In genomic region chr1:162712317-162713029, GRCh38 we compare ENCODE assay signal across 16 cellular contexts.
DNase-seq lines count a peak whose midpoint lies in the region; ATAC-seq and TF ChIP-seq lines count a peak whose summit lies in the region.
"Had no signal": no experiment of that assay in that cellular context is flagged by ENCODE, and none has a peak within 500 bp of the region (broad histone marks: within the 10 kb centered on the region; RNA-seq: fewer than 3 reads in every experiment).

No MANE protein-coding gene starts in this region.

- peak; percentile 33 for ATAC-seq in left lung
- ATAC-seq in HG02571 (IDR thresholded peaks at IDR 0.05; ENCODE audit: unreplicated experiment): no peak
- ATAC-seq: A549 had no signal

- H3K4me3 ChIP-seq in left lung (no peak overlapping the region), rectal smooth muscle tissue (ENCODE audit: low read length) (no peak overlapping the region)
- H3K4me3 ChIP-seq: A549, PC-9, SK-N-MC had no signal

- no peak overlapping the region for H3K9ac ChIP-seq in rectal smooth muscle tissue (ENCODE audit: low read length)

- in situ Hi-C loops in GM13976 (cut with MboI; ENCODE audit: low sequenced_read_pairs, unreplicated experiment): no loop called here

- no peaks in the 10 kb centered on the region for H3K9me3 ChIP-seq in left lung
- H3K9me3 ChIP-seq: A549 had no signal

- H3K27ac ChIP-seq in C4-2B: peak overlapping the region; percentile 36; the same call in 1 of the 2 replicates
- peak overlapping the region in 1 of 2 donors; percentile 65 for H3K27ac ChIP-seq in left lung
- peak overlapping the region; percentile 69 for H3K27ac ChIP-seq in rectal smooth muscle tissue (ENCODE audit: low read depth, low read length)
- H3K27ac ChIP-seq: A549, PC-9, SK-N-MC had no signal

- H3K4me1 ChIP-seq in left lung: peaks cover 16 to 23% of the 10 kb centered on the region in 2 donors
- peaks cover 31% of the 10 kb centered on the region for H3K4me1 ChIP-seq in rectal smooth muscle tissue (ENCODE audit: control insufficient read depth, insufficient read depth, low read length)

- TF ChIP-seq CTCF in C4-2B (conservative IDR thresholded peaks at IDR 0.05) (no peak), left lung (IDR thresholded peaks at IDR 0.05) (no peak), GM13976 (IDR thresholded peaks at IDR 0.05; ENCODE audit: borderline replicate concordance, control extremely low read depth, extremely low read depth, insufficient read depth, missing control alignments) (no peak)

- H3K36me3 ChIP-seq in left lung: no peaks in the 10 kb centered on the region
- no peaks in the 10 kb centered on the region for H3K36me3 ChIP-seq in rectal smooth muscle tissue (ENCODE audit: control insufficient read depth, insufficient read depth, low read length)

- no peaks in the 10 kb centered on the region for H3K27me3 ChIP-seq in left lung
- H3K27me3 ChIP-seq in rectal smooth muscle tissue (ENCODE audit: control insufficient read depth, insufficient read depth, low read length): no peaks in the 10 kb centered on the region

- intact Hi-C loops in left lung (cut with DNase I): loop anchor here in 1 of 2 donors (10.0 kb wide), 1 partner anchor 98 kb away; no protein-coding TSS in a partner anchor

- DNase-seq in NCI-H2029 treated with DMSO at 0.1 percent for 48 hours (lab: John Stamatoyannopoulos, UW): peak; percentile 26
- DNase-seq in left lung: no peak
- no peak for DNase-seq in activated CD8-positive, alpha-beta memory T cell treated with anti-CD3 and anti-CD28 coated beads, Interleukin-2, amount 50 U/mL, for 4 hours
- no peak for DNase-seq in GM13976 (ENCODE audit: low spot score)
- DNase-seq in GM19240 (ENCODE audit: insufficient read length, low spot score): no peak
- DNase-seq: DMS79, MV-4-11, NCI-H1417 treated with DMSO at 0.1 percent for 48 hours, NCI-H2081 treated with DMSO at 0.1 percent for 48 hours, NCI-H526 treated with DMSO at 0.1 percent for 48 hours, PC-9 had no signal
